19 cellular contexts compared by ENCODE assay signal in the genomic region with DNA sequence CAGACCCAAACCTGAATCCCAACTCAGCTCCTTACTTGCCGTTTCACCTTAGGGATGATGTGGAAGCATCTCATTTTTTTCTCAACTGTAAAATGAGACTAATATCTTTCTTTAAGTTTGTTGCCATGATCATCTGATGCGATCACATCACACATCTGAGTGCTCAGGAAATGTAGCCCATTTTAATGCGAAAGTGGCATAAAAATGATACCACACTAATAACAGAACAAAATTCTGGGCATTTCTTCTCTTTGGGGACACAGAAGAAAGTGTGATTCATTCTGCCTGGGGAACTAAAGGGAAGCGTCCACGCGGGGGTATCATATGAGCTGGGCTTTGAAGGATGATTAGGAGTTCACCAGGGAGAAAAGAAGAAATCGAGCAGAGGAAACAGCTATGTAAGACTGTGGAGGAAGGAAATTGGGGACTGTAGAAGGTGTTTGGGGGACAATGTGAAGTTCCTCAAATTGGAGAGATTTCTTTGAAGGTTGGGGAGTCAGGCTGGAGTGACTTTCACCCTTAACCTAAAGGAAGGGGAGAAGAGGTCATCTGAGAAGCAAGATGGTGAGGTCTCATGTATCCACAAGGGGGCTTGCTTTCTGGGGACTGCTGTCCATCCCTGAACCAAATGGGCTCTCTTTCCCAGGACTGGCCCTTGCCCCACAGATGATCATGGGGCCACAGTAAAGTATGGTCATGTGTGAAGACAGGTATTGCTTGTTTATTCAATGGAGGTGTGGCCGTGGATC. TPM values are rescaled to one million over a fixed set of nuclear protein-coding genes. Genes with fewer than 3 reads are reported as not detected.
"Had no signal": no experiment of that assay in that cellular context is flagged by ENCODE, and none has a peak within 500 bp of the region (broad histone marks: within the 10 kb centered on the region; RNA-seq: fewer than 3 reads in every experiment).

No MANE protein-coding gene starts in this region.

- H3K4me3 Mint-ChIP-seq: activated naive CD4-positive, alpha-beta T cell treated with anti-CD3 and anti-CD28 coated beads for 36 hours; activated naive CD8-positive, alpha-beta T cell treated with anti-CD3 and anti-CD28 coated beads, Interleukin-2, amount 50 U/mL, for 24 hours had no signal

- DNase-seq: activated CD4-positive, alpha-beta T cell treated with anti-CD3 and anti-CD28 coated beads, Interleukin-2, amount 50 U/mL, for 4 hours; activated naive CD4-positive, alpha-beta T cell treated with anti-CD3 and anti-CD28 coated beads for 36 hours; activated naive CD8-positive, alpha-beta T cell treated with anti-CD3 and anti-CD28 coated beads, Interleukin-2, amount 50 U/mL, for 24 hours; activated T-cell treated with anti-CD3 and anti-CD28 coated beads, Interleukin-2, amount 50 U/mL, for 1 hour; anterior cingulate cortex; dermis blood vessel endothelial cell; foreskin fibroblast; left cardiac atrium; mesenchymal stem cell; mucosa of descending colon; naive B cell; ovary; right lobe of liver; stimulated activated CD4-positive, alpha-beta T cell treated with anti-CD3 and anti-CD28 coated beads, Interleukin-4, amount 100 ng/mL, for 4 hours; stimulated activated naive CD4-positive, alpha-beta T cell treated with Interleukin-2 at 50 U/mL for 16 hours; T-helper 2 cell had no signal

- ATAC-seq: activated naive CD8-positive, alpha-beta T cell treated with anti-CD3 and anti-CD28 coated beads, Interleukin-2, amount 50 U/mL, for 24 hours; left cardiac atrium; mucosa of descending colon; right lobe of liver had no signal

- H3K4me1 ChIP-seq: right lobe of liver had no signal

- H3K9me3 Mint-ChIP-seq: activated naive CD4-positive, alpha-beta T cell treated with anti-CD3 and anti-CD28 coated beads for 36 hours; activated naive CD8-positive, alpha-beta T cell treated with anti-CD3 and anti-CD28 coated beads, Interleukin-2, amount 50 U/mL, for 24 hours; naive B cell had no signal

- H2AFZ ChIP-seq: hepatocyte had no signal

- H3K79me2 ChIP-seq: hepatocyte had no signal

- H3K4me2 ChIP-seq: hepatocyte had no signal

- H3K27ac Mint-ChIP-seq: activated naive CD4-positive, alpha-beta T cell treated with anti-CD3 and anti-CD28 coated beads for 36 hours; activated naive CD8-positive, alpha-beta T cell treated with anti-CD3 and anti-CD28 coated beads, Interleukin-2, amount 50 U/mL, for 24 hours had no signal

- H3K36me3 ChIP-seq: ovary had no signal

- H3K27me3 Mint-ChIP-seq: activated naive CD8-positive, alpha-beta T cell treated with anti-CD3 and anti-CD28 coated beads, Interleukin-2, amount 50 U/mL, for 24 hours had no signal

- H3K4me3 ChIP-seq: hepatocyte, mucosa of descending colon, ovary, right lobe of liver, thyroid gland had no signal

- H3K4me1 Mint-ChIP-seq: activated naive CD8-positive, alpha-beta T cell treated with anti-CD3 and anti-CD28 coated beads, Interleukin-2, amount 50 U/mL, for 24 hours had no signal

- H3K27ac ChIP-seq: epithelial cell of prostate, hepatocyte, ovary, right lobe of liver, thyroid gland had no signal

- H3K27me3 ChIP-seq: hepatocyte, ovary, right lobe of liver, thyroid gland had no signal

- H3K9me3 ChIP-seq: mucosa of descending colon, ovary, right lobe of liver, thyroid gland had no signal

RNA-seq across cellular contexts. Expression of gene NNMT, which starts 49.7 kb away (rescaled TPM):
- total RNA-seq: activated naive CD4-positive, alpha-beta T cell treated with anti-CD3 and anti-CD28 coated beads for 36 hours had no signal
